8 cellular contexts compared by ENCODE assay signal in the genomic region with DNA sequence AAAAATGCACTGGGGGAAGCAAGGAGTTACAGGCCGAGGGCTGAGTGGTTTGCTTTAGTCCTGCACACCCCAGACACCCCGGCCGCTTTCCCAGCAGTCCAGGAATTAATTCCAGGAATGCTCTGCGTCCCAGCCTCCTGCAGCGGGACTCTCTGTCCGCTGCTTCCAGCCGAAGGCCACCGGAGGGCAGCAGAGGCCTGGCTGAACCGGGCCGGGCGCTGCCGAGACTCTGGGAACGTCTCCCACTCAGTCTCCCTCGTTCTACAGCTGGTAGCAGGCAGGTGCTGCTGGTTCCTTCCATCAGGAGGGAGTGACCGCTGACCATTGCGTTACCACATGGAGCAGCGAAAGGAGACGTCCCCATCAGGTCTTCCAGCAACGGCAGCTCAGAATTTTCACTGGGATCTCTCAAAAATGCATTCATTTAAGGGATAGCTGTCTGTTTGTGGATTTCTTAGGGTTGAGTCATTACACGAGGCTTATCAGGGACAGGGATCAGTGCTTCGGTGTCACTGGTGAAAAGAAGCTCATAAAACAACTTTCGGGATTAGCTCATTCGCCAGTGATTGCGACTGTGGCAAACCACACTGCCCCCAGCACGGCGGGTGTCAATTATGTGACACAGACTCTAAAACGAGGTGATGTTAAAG. TPM values are rescaled to one million over a fixed set of nuclear protein-coding genes. Genes with fewer than 3 reads are reported as not detected.
DNase-seq lines count a peak whose midpoint lies in the region; ATAC-seq and TF ChIP-seq lines count a peak whose summit lies in the region.

No MANE protein-coding gene starts in this region.

- DNase-seq in NCI-H510A treated with DMSO at 0.1 percent for 48 hours (lab: John Stamatoyannopoulos, UW) (peak; percentile 45), dermis microvascular lymphatic vessel endothelial cell (ENCODE audit: low read depth in 2 of 2) (peak; percentile 55 to 87), medulla oblongata (ENCODE audit: extremely low spot score) (peak; percentile 86)
- DNase-seq in activated CD4-positive, alpha-beta T cell treated with anti-CD3 and anti-CD28 coated beads, Interleukin-2, amount 50 U/mL, for 24 hours (ENCODE audit: low read depth in 1 of 2, low spot score in 1 of 2) = peak; percentile 44 to 78
- DNase-seq in stimulated activated CD4-positive, alpha-beta T cell treated with anti-CD3 and anti-CD28 coated beads, TNF-alpha, amount 100 ng/mL, for 24 hours (ENCODE audit: low read depth in 3 of 3) = peak; percentile 54 to 82 (median 69)

- H3K27ac ChIP-seq in 22Rv1 = no peak overlapping the region

- peak; percentile 93 for TF ChIP-seq CTCF in 22Rv1 (IDR thresholded peaks at IDR 0.05)

- peak; percentile 80 for ATAC-seq in GM18511 (IDR thresholded peaks at IDR 0.05; ENCODE audit: unreplicated experiment)
- peak; percentile 71 for ATAC-seq in HG03139 (IDR thresholded peaks at IDR 0.05; ENCODE audit: unreplicated experiment)

RNA-seq across cellular contexts. Expression of a gene that starts 24.9 kb away (rescaled TPM):
- total RNA-seq in dermis microvascular lymphatic vessel endothelial cell = 60.7 and 62.8 TPM in 2 replicates
